In the genomic region with DNA sequence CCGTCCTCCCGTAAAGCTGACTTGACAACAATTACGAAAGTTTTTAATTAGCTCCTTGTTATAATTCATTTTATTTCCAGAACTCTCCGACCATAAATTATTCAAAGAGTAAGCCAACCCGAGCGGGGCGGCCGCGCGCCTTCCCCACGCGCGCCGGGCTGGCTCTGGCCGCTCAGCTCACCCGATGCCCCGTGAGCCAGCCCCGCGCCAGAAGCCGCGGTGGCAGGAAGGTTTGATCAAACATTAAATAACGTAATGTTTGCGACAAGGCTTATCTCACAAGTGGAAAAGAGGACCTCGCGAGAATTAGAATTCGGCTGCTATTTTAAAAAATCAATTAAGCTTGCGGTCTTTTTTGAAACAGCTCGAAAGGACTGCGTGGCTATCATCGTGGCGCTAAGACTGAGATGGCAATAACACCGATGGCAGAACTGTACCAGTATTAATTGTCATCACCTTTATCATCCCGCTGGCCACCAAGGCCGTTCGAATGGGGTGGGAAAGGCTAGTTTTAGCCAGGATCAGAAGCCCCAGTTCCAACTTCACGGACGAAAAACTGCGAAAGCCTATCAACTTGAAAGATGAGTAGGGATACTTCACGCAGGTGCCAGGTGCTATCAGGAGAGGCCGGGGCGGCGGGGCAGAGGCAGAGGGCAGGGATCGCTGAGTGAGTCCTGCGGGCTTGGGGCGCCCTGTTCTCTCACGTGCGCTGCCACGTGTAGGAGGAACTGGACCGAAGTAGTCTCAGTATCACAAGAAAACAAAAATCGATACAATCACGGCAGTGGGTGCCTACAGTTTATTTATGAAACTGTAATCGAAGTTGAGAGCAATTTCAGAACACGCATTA, we compare ENCODE assay signal across 15 cellular contexts. TPM values are rescaled to one million over a fixed set of nuclear protein-coding genes. Genes with fewer than 3 reads are reported as not detected.
DNase-seq lines count a peak whose midpoint lies in the region; ATAC-seq and TF ChIP-seq lines count a peak whose summit lies in the region.
"Had no signal": no experiment of that assay in that cellular context is flagged by ENCODE, and none has a peak within 500 bp of the region (broad histone marks: within the 10 kb centered on the region; RNA-seq: fewer than 3 reads in every experiment).

No MANE protein-coding gene starts in this region.

- H3K27ac ChIP-seq in vagina = no peak overlapping the region

- no peak for ATAC-seq in activated T-cell treated with anti-CD3 and anti-CD28 coated beads, Interleukin-2, amount 50 U/mL, for 72 hours (replicated peaks in 1 of 2)
- ATAC-seq in T-helper 17 cell (no peak), HG02759 (IDR thresholded peaks at IDR 0.05; ENCODE audit: unreplicated experiment) (no peak)
- no peak for ATAC-seq in stimulated activated naive B cell treated with anti-CD40 and anti-IgM and Interleukin-4, amounts not matched to agents 10 μg/mL and 1 μg/mL and 100 μg/mL, for 72 hours (replicated peaks)
- ATAC-seq: K562 had no signal

- no peak for TF ChIP-seq POLR2A in vagina (IDR thresholded peaks at IDR 0.05)

- peaks cover 1 to 6% of the 10 kb centered on the region in 2 donors for H3K36me3 Mint-ChIP-seq in activated T-cell treated with anti-CD3 and anti-CD28 coated beads, Interleukin-2, amount 50 U/mL, for 72 hours (ENCODE audit: insufficient read depth in 2 of 2)
- H3K36me3 Mint-ChIP-seq in T-helper 17 cell (ENCODE audit: low read depth) = peaks cover 2% of the 10 kb centered on the region
- peaks cover 4 to 6% of the 10 kb centered on the region in 2 donors for H3K36me3 Mint-ChIP-seq in stimulated activated naive B cell treated with anti-CD40 and anti-IgM and Interleukin-4, amounts not matched to agents 10 μg/mL and 1 μg/mL and 100 μg/mL, for 72 hours

- H3K36me3 ChIP-seq in vagina = no peaks in the 10 kb centered on the region
- H3K36me3 ChIP-seq: HAP-1 had no signal

- intact Hi-C loops in vagina (cut with DNase I) = no loop called here

- H3K4me1 Mint-ChIP-seq in activated T-cell treated with anti-CD3 and anti-CD28 coated beads, Interleukin-2, amount 50 U/mL, for 72 hours (ENCODE audit: low read depth) = peaks cover 16% of the 10 kb centered on the region
- H3K4me1 Mint-ChIP-seq in T-helper 17 cell = peaks cover 2% of the 10 kb centered on the region
- H3K4me1 Mint-ChIP-seq in stimulated activated naive B cell treated with anti-CD40 and anti-IgM and Interleukin-4, amounts not matched to agents 10 μg/mL and 1 μg/mL and 100 μg/mL, for 72 hours = peaks cover 17 to 33% of the 10 kb centered on the region in 2 donors

- H3K9me3 Mint-ChIP-seq in activated T-cell treated with anti-CD3 and anti-CD28 coated beads, Interleukin-2, amount 50 U/mL, for 72 hours = no peaks in the 10 kb centered on the region
- peaks cover 6 to 7% of the 10 kb centered on the region in 2 donors for H3K9me3 Mint-ChIP-seq in stimulated activated naive B cell treated with anti-CD40 and anti-IgM and Interleukin-4, amounts not matched to agents 10 μg/mL and 1 μg/mL and 100 μg/mL, for 72 hours
- H3K9me3 Mint-ChIP-seq: activated T-helper 2 cell treated with anti-CD3 and anti-CD28 coated beads, Interferon-gamma antibody, Interleukin-2, Interleukin-4, amounts not matched to agents 10 μg/mL and 5 μg/mL and 100 μg/mL, durations not matched to agents 14 hours and 24 hours and 36 hours had no signal

- peak overlapping the region; percentile 58 to 64 for H3K4me3 Mint-ChIP-seq in activated T-cell treated with anti-CD3 and anti-CD28 coated beads, Interleukin-2, amount 50 U/mL, for 72 hours
- H3K4me3 Mint-ChIP-seq in T-helper 17 cell = peak overlapping the region; percentile 49
- peak overlapping the region; percentile 36 to 39 for H3K4me3 Mint-ChIP-seq in stimulated activated naive B cell treated with anti-CD40 and anti-IgM and Interleukin-4, amounts not matched to agents 10 μg/mL and 1 μg/mL and 100 μg/mL, for 72 hours

- H3K9me3 ChIP-seq in T-helper 17 cell (ENCODE audit: control insufficient read depth, low read length, poor library complexity, severe bottlenecking) = peaks cover 10% of the 10 kb centered on the region
- no peaks in the 10 kb centered on the region for H3K9me3 ChIP-seq in vagina
- H3K9me3 ChIP-seq: HAP-1 had no signal

- peak overlapping the region; percentile 73 for H3K27ac Mint-ChIP-seq in activated T-cell treated with anti-CD3 and anti-CD28 coated beads, Interleukin-2, amount 50 U/mL, for 72 hours
- H3K27ac Mint-ChIP-seq in T-helper 17 cell = peak overlapping the region; percentile 89
- H3K27ac Mint-ChIP-seq in stimulated activated naive B cell treated with anti-CD40 and anti-IgM and Interleukin-4, amounts not matched to agents 10 μg/mL and 1 μg/mL and 100 μg/mL, for 72 hours = peak overlapping the region; percentile 81
- H3K27ac Mint-ChIP-seq: activated T-helper 2 cell treated with anti-CD3 and anti-CD28 coated beads, Interferon-gamma antibody, Interleukin-2, Interleukin-4, amounts not matched to agents 10 μg/mL and 5 μg/mL and 100 μg/mL, durations not matched to agents 14 hours and 24 hours and 36 hours had no signal

- H3K4me1 ChIP-seq in vagina = peaks cover 26% of the 10 kb centered on the region
- H3K4me1 ChIP-seq: HAP-1 had no signal

- H3K27me3 ChIP-seq in vagina = peaks cover 48% of the 10 kb centered on the region

- no peak for TF ChIP-seq CTCF in vagina (IDR thresholded peaks at IDR 0.05)

- peaks cover 86% of the 10 kb centered on the region for H3K27me3 Mint-ChIP-seq in activated T-cell treated with anti-CD3 and anti-CD28 coated beads, Interleukin-2, amount 50 U/mL, for 72 hours (ENCODE audit: low read depth)
- H3K27me3 Mint-ChIP-seq in T-helper 17 cell = peaks cover 83% of the 10 kb centered on the region
- H3K27me3 Mint-ChIP-seq in stimulated activated naive B cell treated with anti-CD40 and anti-IgM and Interleukin-4, amounts not matched to agents 10 μg/mL and 1 μg/mL and 100 μg/mL, for 72 hours = peaks cover 63 to 78% of the 10 kb centered on the region in 2 donors

- no peak for DNase-seq in activated T-cell treated with anti-CD3 and anti-CD28 coated beads, Interleukin-2, amount 50 U/mL, for 72 hours
- DNase-seq in activated T-cell treated with anti-CD3 and anti-CD28 coated beads for 4 hours (no peak), T-helper 17 cell (no peak), left kidney (ENCODE audit: low read depth, low spot score) (peak; percentile 36), SW 1271 (lab: John Stamatoyannopoulos, UW) (no peak), vagina (ENCODE audit: extremely low spot score in 2 of 2) (no peak)
- DNase-seq in stimulated activated naive B cell treated with anti-CD40 and anti-IgM and Interleukin-4, amounts not matched to agents 10 μg/mL and 1 μg/mL and 100 μg/mL, for 72 hours = no peak
- DNase-seq: AML-193, left cardiac atrium, NCI-H2171 had no signal

- no peak overlapping the region for H3K4me3 ChIP-seq in vagina
- H3K4me3 ChIP-seq: HAP-1, K562 had no signal

RNA-seq across cellular contexts. Expression of gene POU4F1, which starts 6.4 kb away (rescaled TPM):
- total RNA-seq in activated T-cell treated with anti-CD3 and anti-CD28 coated beads, Interleukin-2, amount 50 U/mL, for 72 hours = under 1 TPM; 0.44 to 0.79 TPM
- total RNA-seq in T-helper 17 cell = under 1 TPM; 0.18 to 0.20 TPM
- not detected for total RNA-seq in vagina
- total RNA-seq: fibroblast of villous mesenchyme, left cardiac atrium had no signal
